17 cellular contexts compared by ENCODE assay signal in genomic region chr22:31199187-31199586, GRCh38. TPM values are rescaled to one million over a fixed set of nuclear protein-coding genes. Genes with fewer than 3 reads are reported as not detected.
A peak's percentile ranks its signal among the peaks of the same experiment; 100 is the strongest.
DNase-seq lines count a peak whose midpoint lies in the region; ATAC-seq and TF ChIP-seq lines count a peak whose summit lies in the region.
"Had no signal": no experiment of that assay in that cellular context is flagged by ENCODE, and none has a peak within 500 bp of the region (broad histone marks: within the 10 kb centered on the region; RNA-seq: fewer than 3 reads in every experiment).

No MANE protein-coding gene starts in this region.

- no peaks in the 10 kb centered on the region for H3K9me3 Mint-ChIP-seq in WTC11
- no peaks in the 10 kb centered on the region for H3K9me3 Mint-ChIP-seq in naive thymus-derived CD8-positive, alpha-beta T cell
- H3K9me3 Mint-ChIP-seq: activated T-cell treated with anti-CD3 and anti-CD28 coated beads, Interleukin-2, amount 50 U/mL, for 72 hours; naive thymus-derived CD4-positive, alpha-beta T cell; stimulated activated naive CD8-positive, alpha-beta T cell treated with anti-CD3 and anti-CD28 coated beads, Interleukin-15, Interleukin-2, amounts not matched to agents 100 ng/mL and 50 ng/mL, for 24 hours had no signal

- peak; percentile 37 for TF ChIP-seq CTCF in left ventricle myocardium inferior (IDR thresholded peaks at IDR 0.05; ENCODE audit: borderline replicate concordance)
- TF ChIP-seq CTCF in WTC11 (IDR thresholded peaks at IDR 0.05): no peak
- TF ChIP-seq CTCF in upper lobe of right lung (IDR thresholded peaks at IDR 0.05): peak; percentile 36

- H3K27ac ChIP-seq in left ventricle myocardium inferior (replicated peaks) (no peak overlapping the region), upper lobe of right lung (no peak overlapping the region)
- H3K27ac ChIP-seq: SK-N-MC had no signal

- H3K36me3 ChIP-seq in left ventricle myocardium inferior (peaks cover 79% of the 10 kb centered on the region), upper lobe of right lung (peaks cover 73% of the 10 kb centered on the region)

- CTCF ChIA-PET in WTC11 (lab: Charles Lee): interaction anchor here (1.1 to 3.9 kb wide), 2 partner anchors 73 to 92 kb away, joined by 3 to 28 read pairs; partner anchors contain the start of gene SELENOM

- ATAC-seq in Right ventricle myocardium superior (ENCODE audit: poor library complexity) (no peak), WTC11 (peak; percentile 73), upper lobe of right lung (peak; percentile 69), HG02759 (IDR thresholded peaks at IDR 0.05; ENCODE audit: unreplicated experiment) (no peak)
- no peak for ATAC-seq in naive thymus-derived CD8-positive, alpha-beta T cell
- ATAC-seq: activated T-cell treated with anti-CD3 and anti-CD28 coated beads, Interleukin-2, amount 50 U/mL, for 72 hours; esophagus mucosa; left ventricle myocardium superior; naive thymus-derived CD4-positive, alpha-beta T cell had no signal

- intact Hi-C loops in left ventricle myocardium inferior (cut with micrococcal nuclease) (no loop called here), Right ventricle myocardium superior (cut with DNase I) (no loop called here), upper lobe of right lung (cut with DNase I) (no loop called here)

- H3K4me3 Mint-ChIP-seq in WTC11: no peak overlapping the region
- no peak overlapping the region for H3K4me3 Mint-ChIP-seq in naive thymus-derived CD8-positive, alpha-beta T cell
- H3K4me3 Mint-ChIP-seq: activated T-cell treated with anti-CD3 and anti-CD28 coated beads, Interleukin-2, amount 50 U/mL, for 72 hours; naive thymus-derived CD4-positive, alpha-beta T cell; stimulated activated naive CD8-positive, alpha-beta T cell treated with anti-CD3 and anti-CD28 coated beads, Interleukin-15, Interleukin-2, amounts not matched to agents 100 ng/mL and 50 ng/mL, for 24 hours had no signal

- no peak overlapping the region for H3K27ac Mint-ChIP-seq in WTC11
- peak overlapping the region in 2 of 10 donors; percentile 43 to 46 for H3K27ac Mint-ChIP-seq in naive thymus-derived CD8-positive, alpha-beta T cell
- H3K27ac Mint-ChIP-seq: activated T-cell treated with anti-CD3 and anti-CD28 coated beads, Interleukin-2, amount 50 U/mL, for 72 hours; stimulated activated naive CD8-positive, alpha-beta T cell treated with anti-CD3 and anti-CD28 coated beads, Interleukin-15, Interleukin-2, amounts not matched to agents 100 ng/mL and 50 ng/mL, for 24 hours had no signal

- no peaks in the 10 kb centered on the region for H3K27me3 Mint-ChIP-seq in WTC11 (ENCODE audit: low read depth)
- H3K27me3 Mint-ChIP-seq in naive thymus-derived CD8-positive, alpha-beta T cell: no peaks in the 10 kb centered on the region
- H3K27me3 Mint-ChIP-seq: naive thymus-derived CD4-positive, alpha-beta T cell; stimulated activated naive CD8-positive, alpha-beta T cell treated with anti-CD3 and anti-CD28 coated beads, Interleukin-15, Interleukin-2, amounts not matched to agents 100 ng/mL and 50 ng/mL, for 24 hours had no signal

- H3K4me3 ChIP-seq in left ventricle myocardium inferior (no peak overlapping the region), upper lobe of right lung (no peak overlapping the region)
- H3K4me3 ChIP-seq: SK-N-MC had no signal

- H3K9me3 ChIP-seq in left ventricle myocardium inferior (replicated peaks): no peaks in the 10 kb centered on the region
- no peaks in the 10 kb centered on the region for H3K9me3 ChIP-seq in upper lobe of right lung

- peaks cover 3% of the 10 kb centered on the region for H3K36me3 Mint-ChIP-seq in WTC11
- peaks cover 0 to 70% (median 12%) of the 10 kb centered on the region in 3 donors for H3K36me3 Mint-ChIP-seq in naive thymus-derived CD8-positive, alpha-beta T cell

- POLR2A ChIA-PET in WTC11 (lab: Charles Lee): interaction anchor here (0.7 kb wide), 2 partner anchors 88 to 101 kb away, joined by 3 to 5 read pairs; no protein-coding TSS in a partner anchor
- POLR2A ChIA-PET in naive thymus-derived CD8-positive, alpha-beta T cell (lab: Charles Lee): interaction anchor here (0.7 to 1.2 kb wide), 2 partner anchors 67 to 1847 kb away, joined by 4 to 6 read pairs; no protein-coding TSS in a partner anchor

- no peaks in the 10 kb centered on the region for H3K27me3 ChIP-seq in left ventricle myocardium inferior (ENCODE audit: low read depth)
- H3K27me3 ChIP-seq in upper lobe of right lung: no peaks in the 10 kb centered on the region

- H3K4me1 ChIP-seq in left ventricle myocardium inferior (peaks cover 1% of the 10 kb centered on the region), upper lobe of right lung (no peaks in the 10 kb centered on the region)

- no peak for DNase-seq in left ventricle myocardium inferior
- no peak for DNase-seq in Right ventricle myocardium superior
- DNase-seq in WTC11 (ENCODE audit: low spot score): no peak
- peak; percentile 42 for DNase-seq in iPS-NIHi7 (ENCODE audit: extremely low spot score)
- no peak for DNase-seq in upper lobe of right lung
- no peak for DNase-seq in DMS79 (lab: John Stamatoyannopoulos, UW)
- no peak for DNase-seq in naive thymus-derived CD8-positive, alpha-beta T cell
- DNase-seq: activated CD4-positive, alpha-beta T cell treated with anti-CD3 and anti-CD28 coated beads, Interleukin-2, amount 50 U/mL, for 48 hours; activated T-cell treated with anti-CD3 and anti-CD28 coated beads, Interleukin-2, amount 50 U/mL, for 72 hours; left ventricle myocardium superior; naive thymus-derived CD4-positive, alpha-beta T cell; NCI-H1436; NCI-H226 had no signal

- H3K4me1 Mint-ChIP-seq in WTC11: no peaks in the 10 kb centered on the region
- H3K4me1 Mint-ChIP-seq in naive thymus-derived CD8-positive, alpha-beta T cell: peaks cover 0 to 4% (median 0%) of the 10 kb centered on the region in 4 donors

TF ChIP-seq in WTC11, 78 proteins besides CTCF, POLR2A, EP300 and RAD21 (continues in another document):
- TF ChIP-seq, protein P1, sequence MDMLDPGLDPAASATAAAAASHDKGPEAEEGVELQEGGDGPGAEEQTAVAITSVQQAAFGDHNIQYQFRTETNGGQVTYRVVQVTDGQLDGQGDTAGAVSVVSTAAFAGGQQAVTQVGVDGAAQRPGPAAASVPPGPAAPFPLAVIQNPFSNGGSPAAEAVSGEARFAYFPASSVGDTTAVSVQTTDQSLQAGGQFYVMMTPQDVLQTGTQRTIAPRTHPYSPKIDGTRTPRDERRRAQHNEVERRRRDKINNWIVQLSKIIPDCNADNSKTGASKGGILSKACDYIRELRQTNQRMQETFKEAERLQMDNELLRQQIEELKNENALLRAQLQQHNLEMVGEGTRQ (CRISPR knock-in tag; IDR thresholded peaks at IDR 0.05): no peak
- TF ChIP-seq ATF1 (CRISPR knock-in tag; IDR thresholded peaks at IDR 0.05): no peak
- no peak for TF ChIP-seq ZNF219 (CRISPR knock-in tag; IDR thresholded peaks at IDR 0.05; ENCODE audit: borderline replicate concordance)
- no peak for TF ChIP-seq FOXK1 (CRISPR knock-in tag; IDR thresholded peaks at IDR 0.05)
- no peak for TF ChIP-seq ATF6 (CRISPR knock-in tag; IDR thresholded peaks at IDR 0.05)
- no peak for TF ChIP-seq ATF2 (CRISPR knock-in tag; IDR thresholded peaks at IDR 0.05; ENCODE audit: borderline replicate concordance, low read depth)

RNA-seq across cellular contexts. Expression of gene LIMK2, which starts 12.9 kb away (rescaled TPM):
- total RNA-seq in left ventricle myocardium inferior (8.0 TPM), Right ventricle myocardium superior (8.5 TPM), WTC11 (2021) (33.1 to 42.8 TPM (median 33.6 TPM) in 3 replicates), upper lobe of right lung (63.0 TPM)
- total RNA-seq in naive thymus-derived CD8-positive, alpha-beta T cell: 10 to 100 TPM; 20.7 to 26.5 TPM
- polyA plus RNA-seq in naive thymus-derived CD8-positive, alpha-beta T cell: 10 to 100 TPM in 2 of 3 donors, 1 to 10 TPM in 1; 7.4 to 21.0 (median 12.7) TPM

RNA-seq across cellular contexts. Expression of gene RNF185, which starts 39.2 kb away (rescaled TPM):
- 19.2 TPM for total RNA-seq in left ventricle myocardium inferior
- total RNA-seq in Right ventricle myocardium superior: 17.7 TPM
- 18.0 to 19.8 TPM (median 18.0 TPM) in 3 replicates for total RNA-seq in WTC11 (2021)
- total RNA-seq in upper lobe of right lung: 37.9 TPM
- total RNA-seq in naive thymus-derived CD8-positive, alpha-beta T cell: 10 to 100 TPM; 21.0 to 21.8 TPM
- 10 to 100 TPM; 14.5 to 21.9 (median 17.5) TPM for polyA plus RNA-seq in naive thymus-derived CD8-positive, alpha-beta T cell

RNA-seq across cellular contexts. Expression of gene PLA2G3, which starts 58.9 kb away (rescaled TPM):
- total RNA-seq in left ventricle myocardium inferior: not detected
- total RNA-seq in Right ventricle myocardium superior: not detected
- 14.7 to 18.3 TPM (median 15.1 TPM) in 3 replicates for total RNA-seq in WTC11 (2021)
- 6.9 TPM for total RNA-seq in upper lobe of right lung
- not detected for total RNA-seq in naive thymus-derived CD8-positive, alpha-beta T cell
- not detected for polyA plus RNA-seq in naive thymus-derived CD8-positive, alpha-beta T cell
- total RNA-seq: activated T-cell treated with anti-CD3 and anti-CD28 coated beads, Interleukin-2, amount 50 U/mL, for 72 hours; left ventricle myocardium superior; naive thymus-derived CD4-positive, alpha-beta T cell had no signal
- polyA plus RNA-seq: naive thymus-derived CD4-positive, alpha-beta T cell had no signal

Comparison
In these comparisons a context has a peak if more than half of its experiments do, and no peak if none do; other contexts are left out.
1. ATAC-seq: peak in WTC11 (single experiment) and upper lobe of right lung (single experiment); none in Right ventricle myocardium superior (single experiment), HG02759 (single experiment) and naive thymus-derived CD8-positive, alpha-beta T cell (0 of 2).